1 cellular context compared by ENCODE assay signal in the genomic region with DNA sequence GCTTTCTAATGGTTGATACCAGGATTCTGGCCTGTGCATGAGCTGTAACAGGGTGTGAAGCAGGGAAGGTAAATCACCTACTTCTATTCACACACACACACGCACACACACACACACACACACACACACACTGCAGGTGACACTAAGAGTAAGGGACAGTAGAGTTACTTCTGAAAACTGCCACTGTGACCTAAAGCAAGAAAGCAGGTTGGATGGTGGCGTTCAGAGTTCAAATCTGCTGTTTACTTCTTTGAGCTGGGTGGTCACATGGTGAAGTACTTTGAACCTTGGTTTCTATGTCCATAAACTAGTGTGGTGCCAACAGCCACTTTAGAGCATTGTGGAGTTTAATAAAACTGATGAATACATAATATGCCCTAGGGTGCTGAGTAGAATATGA.
A peak's percentile ranks its signal among the peaks of the same experiment; 100 is the strongest.
TF ChIP-seq lines count a peak whose summit lies in the region.

No MANE protein-coding gene starts in this region.

TF ChIP-seq in HepG2, 621 proteins besides CTCF, POLR2A, EP300 and RAD21 (continued from another document and continues in another):
- TF ChIP-seq, protein P1, sequence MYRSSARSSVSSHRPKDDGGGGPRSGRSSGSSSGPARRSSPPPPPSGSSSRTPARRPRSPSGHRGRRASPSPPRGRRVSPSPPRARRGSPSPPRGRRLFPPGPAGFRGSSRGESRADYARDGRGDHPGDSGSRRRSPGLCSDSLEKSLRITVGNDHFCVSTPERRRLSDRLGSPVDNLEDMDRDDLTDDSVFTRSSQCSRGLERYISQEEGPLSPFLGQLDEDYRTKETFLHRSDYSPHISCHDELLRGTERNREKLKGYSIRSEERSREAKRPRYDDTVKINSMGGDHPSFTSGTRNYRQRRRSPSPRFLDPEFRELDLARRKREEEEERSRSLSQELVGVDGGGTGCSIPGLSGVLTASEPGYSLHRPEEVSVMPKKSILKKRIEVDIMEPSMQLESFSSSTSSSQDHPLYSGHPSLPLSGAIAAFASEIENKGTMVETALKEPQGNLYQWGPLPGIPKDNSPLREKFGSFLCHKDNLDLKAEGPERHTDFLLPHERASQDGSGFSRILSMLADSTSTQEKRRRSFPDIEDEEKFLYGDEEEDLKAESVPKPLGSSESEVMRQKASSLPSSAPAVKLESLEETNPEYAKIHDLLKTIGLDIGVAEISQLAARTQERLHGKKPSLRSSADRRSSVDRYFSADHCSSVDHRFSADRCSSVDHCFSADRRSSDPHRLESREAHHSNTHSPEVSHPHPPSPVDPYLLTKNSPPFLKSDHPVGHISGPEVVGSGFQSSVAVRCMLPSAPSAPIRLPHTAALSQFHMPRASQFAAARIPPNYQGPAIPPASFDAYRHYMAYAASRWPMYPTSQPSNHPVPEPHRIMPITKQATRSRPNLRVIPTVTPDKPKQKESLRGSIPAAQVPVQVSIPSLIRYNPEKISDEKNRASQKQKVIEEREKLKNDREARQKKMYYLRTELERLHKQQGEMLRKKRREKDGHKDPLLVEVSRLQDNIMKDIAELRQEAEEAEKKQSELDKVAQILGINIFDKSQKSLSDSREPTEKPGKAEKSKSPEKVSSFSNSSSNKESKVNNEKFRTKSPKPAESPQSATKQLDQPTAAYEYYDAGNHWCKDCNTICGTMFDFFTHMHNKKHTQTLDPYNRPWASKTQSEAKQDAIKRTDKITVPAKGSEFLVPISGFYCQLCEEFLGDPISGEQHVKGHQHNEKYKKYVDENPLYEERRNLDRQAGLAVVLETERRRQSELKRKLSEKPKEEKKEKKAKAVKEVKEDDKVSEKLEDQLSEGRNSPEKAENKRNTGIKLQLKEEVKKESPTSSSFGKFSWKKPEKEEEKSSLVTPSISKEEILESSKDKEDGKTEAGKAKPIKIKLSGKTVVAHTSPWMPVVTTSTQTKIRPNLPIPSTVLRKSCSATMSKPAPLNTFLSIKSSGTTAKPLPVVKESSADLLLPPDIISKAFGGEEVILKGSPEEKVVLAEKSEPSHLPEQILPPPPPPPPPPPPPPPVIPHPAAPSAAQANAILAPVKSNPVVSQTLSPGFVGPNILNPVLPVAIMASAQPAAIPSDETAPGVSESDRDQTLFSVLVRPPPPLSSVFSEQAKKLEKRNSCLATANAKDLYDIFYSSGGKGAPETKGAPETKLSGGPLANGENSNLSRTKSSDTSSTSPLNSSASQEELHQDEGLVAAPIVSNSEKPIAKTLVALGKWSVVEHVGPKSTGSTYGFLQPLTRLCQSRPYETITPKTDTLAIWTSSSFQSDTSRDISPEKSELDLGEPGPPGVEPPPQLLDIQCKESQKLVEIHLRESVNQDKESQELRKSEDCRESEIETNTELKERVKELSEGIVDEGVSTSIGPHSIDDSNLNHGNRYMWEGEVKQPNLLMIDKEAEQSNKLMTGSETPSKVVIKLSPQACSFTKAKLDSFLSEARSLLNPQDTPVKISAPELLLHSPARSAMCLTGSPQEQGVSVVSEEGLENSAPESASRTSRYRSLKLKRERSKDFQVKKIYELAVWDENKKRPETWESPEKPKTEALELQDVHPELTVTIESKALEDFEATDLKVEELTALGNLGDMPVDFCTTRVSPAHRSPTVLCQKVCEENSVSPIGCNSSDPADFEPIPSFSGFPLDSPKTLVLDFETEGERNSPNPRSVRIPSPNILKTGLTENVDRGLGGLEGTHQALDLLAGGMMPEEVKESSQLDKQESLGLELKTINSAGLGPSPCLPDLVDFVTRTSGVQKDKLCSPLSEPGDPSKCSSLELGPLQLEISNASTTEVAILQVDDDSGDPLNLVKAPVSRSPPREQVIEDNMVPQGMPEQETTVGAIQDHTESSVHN (CRISPR knock-in tag; IDR thresholded peaks at IDR 0.05): no peak
- TF ChIP-seq, protein P2, sequence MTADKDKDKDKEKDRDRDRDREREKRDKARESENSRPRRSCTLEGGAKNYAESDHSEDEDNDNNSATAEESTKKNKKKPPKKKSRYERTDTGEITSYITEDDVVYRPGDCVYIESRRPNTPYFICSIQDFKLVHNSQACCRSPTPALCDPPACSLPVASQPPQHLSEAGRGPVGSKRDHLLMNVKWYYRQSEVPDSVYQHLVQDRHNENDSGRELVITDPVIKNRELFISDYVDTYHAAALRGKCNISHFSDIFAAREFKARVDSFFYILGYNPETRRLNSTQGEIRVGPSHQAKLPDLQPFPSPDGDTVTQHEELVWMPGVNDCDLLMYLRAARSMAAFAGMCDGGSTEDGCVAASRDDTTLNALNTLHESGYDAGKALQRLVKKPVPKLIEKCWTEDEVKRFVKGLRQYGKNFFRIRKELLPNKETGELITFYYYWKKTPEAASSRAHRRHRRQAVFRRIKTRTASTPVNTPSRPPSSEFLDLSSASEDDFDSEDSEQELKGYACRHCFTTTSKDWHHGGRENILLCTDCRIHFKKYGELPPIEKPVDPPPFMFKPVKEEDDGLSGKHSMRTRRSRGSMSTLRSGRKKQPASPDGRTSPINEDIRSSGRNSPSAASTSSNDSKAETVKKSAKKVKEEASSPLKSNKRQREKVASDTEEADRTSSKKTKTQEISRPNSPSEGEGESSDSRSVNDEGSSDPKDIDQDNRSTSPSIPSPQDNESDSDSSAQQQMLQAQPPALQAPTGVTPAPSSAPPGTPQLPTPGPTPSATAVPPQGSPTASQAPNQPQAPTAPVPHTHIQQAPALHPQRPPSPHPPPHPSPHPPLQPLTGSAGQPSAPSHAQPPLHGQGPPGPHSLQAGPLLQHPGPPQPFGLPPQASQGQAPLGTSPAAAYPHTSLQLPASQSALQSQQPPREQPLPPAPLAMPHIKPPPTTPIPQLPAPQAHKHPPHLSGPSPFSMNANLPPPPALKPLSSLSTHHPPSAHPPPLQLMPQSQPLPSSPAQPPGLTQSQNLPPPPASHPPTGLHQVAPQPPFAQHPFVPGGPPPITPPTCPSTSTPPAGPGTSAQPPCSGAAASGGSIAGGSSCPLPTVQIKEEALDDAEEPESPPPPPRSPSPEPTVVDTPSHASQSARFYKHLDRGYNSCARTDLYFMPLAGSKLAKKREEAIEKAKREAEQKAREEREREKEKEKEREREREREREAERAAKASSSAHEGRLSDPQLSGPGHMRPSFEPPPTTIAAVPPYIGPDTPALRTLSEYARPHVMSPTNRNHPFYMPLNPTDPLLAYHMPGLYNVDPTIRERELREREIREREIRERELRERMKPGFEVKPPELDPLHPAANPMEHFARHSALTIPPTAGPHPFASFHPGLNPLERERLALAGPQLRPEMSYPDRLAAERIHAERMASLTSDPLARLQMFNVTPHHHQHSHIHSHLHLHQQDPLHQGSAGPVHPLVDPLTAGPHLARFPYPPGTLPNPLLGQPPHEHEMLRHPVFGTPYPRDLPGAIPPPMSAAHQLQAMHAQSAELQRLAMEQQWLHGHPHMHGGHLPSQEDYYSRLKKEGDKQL (CRISPR knock-in tag; IDR thresholded peaks at IDR 0.05; ENCODE audit: low read depth): no peak
- TF ChIP-seq HOXA3 (CRISPR knock-in tag; IDR thresholded peaks at IDR 0.05) (no peak), CHD2 (IDR thresholded peaks at IDR 0.05; ENCODE audit: low read depth, low read length) (no peak), SP5 (CRISPR knock-in tag; IDR thresholded peaks at IDR 0.05; ENCODE audit: borderline replicate concordance, low read depth) (no peak), GLI4 (CRISPR knock-in tag; IDR thresholded peaks at IDR 0.05; ENCODE audit: borderline replicate concordance) (no peak), IKZF1 (IDR thresholded peaks at IDR 0.05) (no peak), ZMYM2 (CRISPR knock-in tag; IDR thresholded peaks at IDR 0.05) (peak; percentile 60; the same call in 1 of the 2 replicates), BRD4 (CRISPR knock-in tag; IDR thresholded peaks at IDR 0.05) (no peak), MYC (CRISPR knock-in tag; IDR thresholded peaks at IDR 0.05; ENCODE audit: borderline replicate concordance) (no peak), U2AF2 (IDR thresholded peaks at IDR 0.05; ENCODE audit: low read depth, low read length) (no peak), HMG20B (CRISPR knock-in tag; conservative IDR thresholded peaks at IDR 0.05) (no peak), KLF9 (CRISPR knock-in tag; IDR thresholded peaks at IDR 0.05; ENCODE audit: low read depth) (no peak), MZF1 (CRISPR knock-in tag; IDR thresholded peaks at IDR 0.05; ENCODE audit: borderline replicate concordance) (no peak), KMT2B (CRISPR knock-in tag; IDR thresholded peaks at IDR 0.05) (no peak), AGO1 (IDR thresholded peaks at IDR 0.05; ENCODE audit: low read depth, low read length, poor library complexity, severe bottlenecking) (no peak), ZNF337 (CRISPR knock-in tag; IDR thresholded peaks at IDR 0.05; ENCODE audit: borderline replicate concordance, low read depth) (no peak), ZSCAN22 (CRISPR knock-in tag; IDR thresholded peaks at IDR 0.05) (no peak)
- TF ChIP-seq, protein P3, sequence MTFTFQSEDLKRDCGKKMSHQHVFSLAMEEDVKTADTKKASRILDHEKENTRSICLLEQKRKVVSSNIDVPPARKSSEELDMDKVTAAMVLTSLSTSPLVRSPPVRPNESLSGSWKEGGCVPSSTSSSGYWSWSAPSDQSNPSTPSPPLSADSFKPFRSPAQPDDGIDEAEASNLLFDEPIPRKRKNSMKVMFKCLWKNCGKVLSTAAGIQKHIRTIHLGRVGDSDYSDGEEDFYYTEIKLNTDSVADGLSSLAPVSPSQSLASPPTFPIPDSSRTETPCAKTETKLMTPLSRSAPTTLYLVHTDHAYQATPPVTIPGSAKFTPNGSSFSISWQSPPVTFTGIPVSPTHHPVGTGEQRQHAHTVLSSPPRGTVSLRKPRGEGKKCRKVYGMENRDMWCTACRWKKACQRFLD (CRISPR knock-in tag; IDR thresholded peaks at IDR 0.05; ENCODE audit: borderline replicate concordance): no peak
- TF ChIP-seq, protein P4, sequence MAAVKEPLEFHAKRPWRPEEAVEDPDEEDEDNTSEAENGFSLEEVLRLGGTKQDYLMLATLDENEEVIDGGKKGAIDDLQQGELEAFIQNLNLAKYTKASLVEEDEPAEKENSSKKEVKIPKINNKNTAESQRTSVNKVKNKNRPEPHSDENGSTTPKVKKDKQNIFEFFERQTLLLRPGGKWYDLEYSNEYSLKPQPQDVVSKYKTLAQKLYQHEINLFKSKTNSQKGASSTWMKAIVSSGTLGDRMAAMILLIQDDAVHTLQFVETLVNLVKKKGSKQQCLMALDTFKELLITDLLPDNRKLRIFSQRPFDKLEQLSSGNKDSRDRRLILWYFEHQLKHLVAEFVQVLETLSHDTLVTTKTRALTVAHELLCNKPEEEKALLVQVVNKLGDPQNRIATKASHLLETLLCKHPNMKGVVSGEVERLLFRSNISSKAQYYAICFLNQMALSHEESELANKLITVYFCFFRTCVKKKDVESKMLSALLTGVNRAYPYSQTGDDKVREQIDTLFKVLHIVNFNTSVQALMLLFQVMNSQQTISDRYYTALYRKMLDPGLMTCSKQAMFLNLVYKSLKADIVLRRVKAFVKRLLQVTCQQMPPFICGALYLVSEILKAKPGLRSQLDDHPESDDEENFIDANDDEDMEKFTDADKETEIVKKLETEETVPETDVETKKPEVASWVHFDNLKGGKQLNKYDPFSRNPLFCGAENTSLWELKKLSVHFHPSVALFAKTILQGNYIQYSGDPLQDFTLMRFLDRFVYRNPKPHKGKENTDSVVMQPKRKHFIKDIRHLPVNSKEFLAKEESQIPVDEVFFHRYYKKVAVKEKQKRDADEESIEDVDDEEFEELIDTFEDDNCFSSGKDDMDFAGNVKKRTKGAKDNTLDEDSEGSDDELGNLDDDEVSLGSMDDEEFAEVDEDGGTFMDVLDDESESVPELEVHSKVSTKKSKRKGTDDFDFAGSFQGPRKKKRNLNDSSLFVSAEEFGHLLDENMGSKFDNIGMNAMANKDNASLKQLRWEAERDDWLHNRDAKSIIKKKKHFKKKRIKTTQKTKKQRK (IDR thresholded peaks at IDR 0.05; ENCODE audit: low read length): no peak
- TF ChIP-seq, protein P5, sequence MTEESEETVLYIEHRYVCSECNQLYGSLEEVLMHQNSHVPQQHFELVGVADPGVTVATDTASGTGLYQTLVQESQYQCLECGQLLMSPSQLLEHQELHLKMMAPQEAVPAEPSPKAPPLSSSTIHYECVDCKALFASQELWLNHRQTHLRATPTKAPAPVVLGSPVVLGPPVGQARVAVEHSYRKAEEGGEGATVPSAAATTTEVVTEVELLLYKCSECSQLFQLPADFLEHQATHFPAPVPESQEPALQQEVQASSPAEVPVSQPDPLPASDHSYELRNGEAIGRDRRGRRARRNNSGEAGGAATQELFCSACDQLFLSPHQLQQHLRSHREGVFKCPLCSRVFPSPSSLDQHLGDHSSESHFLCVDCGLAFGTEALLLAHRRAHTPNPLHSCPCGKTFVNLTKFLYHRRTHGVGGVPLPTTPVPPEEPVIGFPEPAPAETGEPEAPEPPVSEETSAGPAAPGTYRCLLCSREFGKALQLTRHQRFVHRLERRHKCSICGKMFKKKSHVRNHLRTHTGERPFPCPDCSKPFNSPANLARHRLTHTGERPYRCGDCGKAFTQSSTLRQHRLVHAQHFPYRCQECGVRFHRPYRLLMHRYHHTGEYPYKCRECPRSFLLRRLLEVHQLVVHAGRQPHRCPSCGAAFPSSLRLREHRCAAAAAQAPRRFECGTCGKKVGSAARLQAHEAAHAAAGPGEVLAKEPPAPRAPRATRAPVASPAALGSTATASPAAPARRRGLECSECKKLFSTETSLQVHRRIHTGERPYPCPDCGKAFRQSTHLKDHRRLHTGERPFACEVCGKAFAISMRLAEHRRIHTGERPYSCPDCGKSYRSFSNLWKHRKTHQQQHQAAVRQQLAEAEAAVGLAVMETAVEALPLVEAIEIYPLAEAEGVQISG (CRISPR knock-in tag; IDR thresholded peaks at IDR 0.05): no peak
- TF ChIP-seq, protein P6, sequence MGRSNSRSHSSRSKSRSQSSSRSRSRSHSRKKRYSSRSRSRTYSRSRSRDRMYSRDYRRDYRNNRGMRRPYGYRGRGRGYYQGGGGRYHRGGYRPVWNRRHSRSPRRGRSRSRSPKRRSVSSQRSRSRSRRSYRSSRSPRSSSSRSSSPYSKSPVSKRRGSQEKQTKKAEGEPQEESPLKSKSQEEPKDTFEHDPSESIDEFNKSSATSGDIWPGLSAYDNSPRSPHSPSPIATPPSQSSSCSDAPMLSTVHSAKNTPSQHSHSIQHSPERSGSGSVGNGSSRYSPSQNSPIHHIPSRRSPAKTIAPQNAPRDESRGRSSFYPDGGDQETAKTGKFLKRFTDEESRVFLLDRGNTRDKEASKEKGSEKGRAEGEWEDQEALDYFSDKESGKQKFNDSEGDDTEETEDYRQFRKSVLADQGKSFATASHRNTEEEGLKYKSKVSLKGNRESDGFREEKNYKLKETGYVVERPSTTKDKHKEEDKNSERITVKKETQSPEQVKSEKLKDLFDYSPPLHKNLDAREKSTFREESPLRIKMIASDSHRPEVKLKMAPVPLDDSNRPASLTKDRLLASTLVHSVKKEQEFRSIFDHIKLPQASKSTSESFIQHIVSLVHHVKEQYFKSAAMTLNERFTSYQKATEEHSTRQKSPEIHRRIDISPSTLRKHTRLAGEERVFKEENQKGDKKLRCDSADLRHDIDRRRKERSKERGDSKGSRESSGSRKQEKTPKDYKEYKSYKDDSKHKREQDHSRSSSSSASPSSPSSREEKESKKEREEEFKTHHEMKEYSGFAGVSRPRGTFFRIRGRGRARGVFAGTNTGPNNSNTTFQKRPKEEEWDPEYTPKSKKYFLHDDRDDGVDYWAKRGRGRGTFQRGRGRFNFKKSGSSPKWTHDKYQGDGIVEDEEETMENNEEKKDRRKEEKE (IDR thresholded peaks at IDR 0.05): no peak
- TF ChIP-seq, protein P7, sequence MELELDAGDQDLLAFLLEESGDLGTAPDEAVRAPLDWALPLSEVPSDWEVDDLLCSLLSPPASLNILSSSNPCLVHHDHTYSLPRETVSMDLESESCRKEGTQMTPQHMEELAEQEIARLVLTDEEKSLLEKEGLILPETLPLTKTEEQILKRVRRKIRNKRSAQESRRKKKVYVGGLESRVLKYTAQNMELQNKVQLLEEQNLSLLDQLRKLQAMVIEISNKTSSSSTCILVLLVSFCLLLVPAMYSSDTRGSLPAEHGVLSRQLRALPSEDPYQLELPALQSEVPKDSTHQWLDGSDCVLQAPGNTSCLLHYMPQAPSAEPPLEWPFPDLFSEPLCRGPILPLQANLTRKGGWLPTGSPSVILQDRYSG (CRISPR knock-in tag; IDR thresholded peaks at IDR 0.05): no peak
